Comparison of ENCODE assay signal across 8 cellular contexts in the genomic region with DNA sequence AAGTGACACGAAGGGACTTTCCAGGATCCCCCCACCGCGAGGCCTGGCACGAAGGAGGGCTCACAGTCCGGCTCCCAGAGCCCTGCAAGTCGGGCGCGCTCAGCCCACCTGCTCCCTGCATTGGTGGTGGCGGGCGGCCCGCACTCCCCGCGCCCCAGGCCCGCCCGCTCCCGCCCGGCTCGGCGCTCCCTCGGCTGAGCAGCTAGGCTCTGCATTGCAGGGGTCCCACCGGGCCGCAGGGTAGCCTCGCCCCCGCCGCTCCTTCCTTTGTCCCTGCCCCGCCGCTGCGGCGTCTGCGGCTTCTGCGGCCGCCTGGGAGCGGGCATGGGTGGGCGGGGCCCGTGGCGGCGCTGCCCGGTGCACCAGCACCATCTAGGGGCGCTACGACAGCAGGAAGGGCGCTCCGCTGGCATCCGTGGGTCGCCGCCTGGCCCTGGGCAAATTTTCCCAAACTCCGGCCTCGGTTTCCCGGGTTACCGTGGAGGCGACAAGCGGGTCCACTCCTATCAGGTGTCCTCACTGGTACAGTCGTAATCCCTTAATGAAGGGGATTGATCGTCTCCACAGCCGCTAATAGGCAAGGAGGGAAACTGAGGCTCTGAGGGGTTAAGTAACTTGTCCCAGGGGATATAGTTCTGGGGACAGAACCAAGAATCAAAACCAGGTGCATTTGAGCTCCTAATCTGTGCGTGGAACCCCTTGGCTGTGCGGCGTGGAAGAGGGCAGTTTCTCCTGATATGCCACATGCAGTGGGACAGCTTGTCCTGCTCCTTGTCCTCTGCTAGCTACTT.
DNase-seq lines count a peak whose midpoint lies in the region; ATAC-seq, FAIRE-seq and TF ChIP-seq lines count a peak whose summit lies in the region.

No MANE protein-coding gene starts in this region.

- no peak overlapping the region for H3K27ac ChIP-seq in small intestine (ENCODE audit: low read depth in 1 of 2, low read length in 1 of 2)

- H3K4me3 ChIP-seq in NB4 (ENCODE audit: low read depth, low read length) = no peak overlapping the region
- H3K4me3 ChIP-seq in astrocyte of the cerebellum (ENCODE audit: low read depth, low read length) = peak overlapping the region; percentile 16
- H3K4me3 ChIP-seq in iPS-18c (ENCODE audit: insufficient read depth, low read depth, low read length) = peak overlapping the region; percentile 49; the same call in 1 of the 2 replicates
- H3K4me3 ChIP-seq in small intestine (ENCODE audit: low read depth in 1 of 2, low read length in 2 of 2) = peak overlapping the region in 1 of 2 donors; percentile 35

- DNase-seq in NCI-H1436 (lab: John Stamatoyannopoulos, UW) (peak; percentile 52), NCI-H1436 treated with DMSO at 0.1 percent for 48 hours (lab: John Stamatoyannopoulos, UW) (no peak), NB4 (ENCODE audit: low read depth) (peak; percentile 56), astrocyte of the cerebellum (ENCODE audit: low read depth) (no peak), small intestine (peak; percentile 47)

- no peaks in the 10 kb centered on the region for H3K9me3 ChIP-seq in iPS-18c (ENCODE audit: control insufficient read depth, insufficient read depth, low read length)
- no peaks in the 10 kb centered on the region for H3K9me3 ChIP-seq in small intestine (ENCODE audit: control insufficient read depth, low read depth)

- TF ChIP-seq CTCF in NB4 (IDR thresholded peaks at IDR 0.05; ENCODE audit: low read depth, low read length) (peak; percentile 33), astrocyte of the cerebellum (IDR thresholded peaks at IDR 0.05; ENCODE audit: low read depth, low read length, missing control alignments) (peak; percentile 33)

- in situ Hi-C loops in astrocyte of the cerebellum (cut with HindIII; ENCODE audit: low sequenced_read_pairs) = no loop called here

- H3K36me3 ChIP-seq in small intestine (ENCODE audit: control insufficient read depth in 2 of 2, insufficient read depth in 2 of 2, low read length in 2 of 2) = no peaks in the 10 kb centered on the region

- H3K4me1 ChIP-seq in small intestine (ENCODE audit: control insufficient read depth in 2 of 2, insufficient read depth in 1 of 2, low read depth in 1 of 2, low read length in 1 of 2) = no peaks in the 10 kb centered on the region

- FAIRE-seq in small intestine (lab: Jason Lieb, UNC) = no peak

- peaks cover 0 to 11% of the 10 kb centered on the region in 2 donors for H3K27me3 ChIP-seq in small intestine (ENCODE audit: control insufficient read depth in 2 of 2, insufficient read depth in 2 of 2, low read length in 2 of 2)

- TF ChIP-seq POLR2A in NB4 (IDR thresholded peaks at IDR 0.05; ENCODE audit: extremely low read depth, insufficient read length) = no peak

- 2 to 6% (median 5%) methylated on average over 51 to 57 of the region's 57 CpGs for WGBS in small intestine, 3 donors

- ATAC-seq in HG02623 (IDR thresholded peaks at IDR 0.05; ENCODE audit: unreplicated experiment) (no peak), HG03520 (IDR thresholded peaks at IDR 0.05; ENCODE audit: unreplicated experiment) (no peak)

Comparison
In these comparisons a context has a peak if more than half of its experiments do, and no peak if none do; other contexts are left out.
1. DNase-seq: peak in NCI-H1436 (single experiment), NB4 (single experiment) and small intestine (single experiment); none in NCI-H1436 treated with DMSO at 0.1 percent for 48 hours (single experiment) and astrocyte of the cerebellum (single experiment).